Comparison of ENCODE assay signal across 19 cellular contexts in the genomic region with DNA sequence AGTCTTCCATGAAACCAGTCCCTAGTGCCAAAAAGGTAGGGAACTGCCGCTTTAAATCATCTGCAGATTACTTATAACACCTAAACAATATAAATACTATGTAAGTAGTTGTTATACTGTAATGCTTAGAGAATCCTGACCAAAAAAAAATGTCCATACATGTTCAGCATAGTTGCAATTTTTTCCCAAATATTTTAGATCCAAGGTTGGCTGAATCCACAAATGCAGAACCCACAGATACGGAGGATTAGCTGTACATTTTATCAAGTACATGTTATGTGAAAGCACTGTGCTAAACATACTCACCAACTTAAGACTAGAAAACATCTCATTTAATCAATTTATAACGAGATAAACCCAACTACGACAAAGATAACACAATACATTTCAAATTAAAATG. TPM values are rescaled to one million over a fixed set of nuclear protein-coding genes. Genes with fewer than 3 reads are reported as not detected.
A peak's percentile ranks its signal among the peaks of the same experiment; 100 is the strongest.
DNase-seq lines count a peak whose midpoint lies in the region; ATAC-seq and TF ChIP-seq lines count a peak whose summit lies in the region.
"Had no signal": no experiment of that assay in that cellular context is flagged by ENCODE, and none has a peak within 500 bp of the region (broad histone marks: within the 10 kb centered on the region; RNA-seq: fewer than 3 reads in every experiment).

No MANE protein-coding gene starts in this region.

- H3K4me3 Mint-ChIP-seq in CD4-positive, alpha-beta memory T cell: peak overlapping the region; percentile 5 to 77 (median 62)
- H3K4me3 Mint-ChIP-seq in central memory CD8-positive, alpha-beta T cell: peak overlapping the region; percentile 95
- H3K4me3 Mint-ChIP-seq in natural killer cell: peak overlapping the region; percentile 72
- H3K4me3 Mint-ChIP-seq: stimulated activated naive B cell treated with anti-CD40 and anti-IgM and Interleukin-4, amounts not matched to agents 10 μg/mL and 1 μg/mL and 100 μg/mL, for 72 hours had no signal

- no peak for ATAC-seq in central memory CD8-positive, alpha-beta T cell (replicated peaks; ENCODE audit: extremely low read depth, poor library complexity, severe bottlenecking)
- ATAC-seq in natural killer cell (no peak), omental fat pad (ENCODE audit: low FRiP score) (no peak)

- peaks cover 100% of the 10 kb centered on the region for H3K4me1 ChIP-seq in CD4-positive, alpha-beta memory T cell (ENCODE audit: insufficient read depth, low read length)
- peaks cover 65% of the 10 kb centered on the region for H3K4me1 ChIP-seq in Loucy (ENCODE audit: insufficient read depth, low read length, poor library complexity, severe bottlenecking)

- peaks cover 0 to 3% (median 0%) of the 10 kb centered on the region in 8 donors for H3K9me3 Mint-ChIP-seq in CD4-positive, alpha-beta memory T cell
- no peaks in the 10 kb centered on the region for H3K9me3 Mint-ChIP-seq in central memory CD8-positive, alpha-beta T cell
- H3K9me3 Mint-ChIP-seq in natural killer cell: no peaks in the 10 kb centered on the region
- H3K9me3 Mint-ChIP-seq: activated CD4-positive, alpha-beta T cell treated with anti-CD3 and anti-CD28 coated beads, Interleukin-2, amount 10 ng/mL, durations not matched to agents 24 days and 14 days; activated T-helper 2 cell treated with anti-CD3 and anti-CD28 coated beads, Interferon-gamma antibody, Interleukin-2, Interleukin-4, amounts not matched to agents 10 μg/mL and 5 μg/mL and 100 μg/mL, durations not matched to agents 14 hours and 24 hours and 36 hours; stimulated activated naive B cell treated with anti-CD40 and anti-IgM and Interleukin-4, amounts not matched to agents 10 μg/mL and 1 μg/mL and 100 μg/mL, for 72 hours had no signal

- H3K27ac Mint-ChIP-seq in CD4-positive, alpha-beta memory T cell: peak overlapping the region in 4 of 7 donors; percentile 35 to 72 (median 42)
- no peak overlapping the region for H3K27ac Mint-ChIP-seq in central memory CD8-positive, alpha-beta T cell (ENCODE audit: low read depth)
- peak overlapping the region; percentile 83 to 84 for H3K27ac Mint-ChIP-seq in natural killer cell
- H3K27ac Mint-ChIP-seq: activated CD4-positive, alpha-beta T cell treated with anti-CD3 and anti-CD28 coated beads, Interleukin-2, amount 10 ng/mL, durations not matched to agents 24 days and 14 days; activated T-helper 2 cell treated with anti-CD3 and anti-CD28 coated beads, Interferon-gamma antibody, Interleukin-2, Interleukin-4, amounts not matched to agents 10 μg/mL and 5 μg/mL and 100 μg/mL, durations not matched to agents 14 hours and 24 hours and 36 hours had no signal

- peaks cover 61 to 99% (median 80%) of the 10 kb centered on the region in 4 donors for H3K4me1 Mint-ChIP-seq in CD4-positive, alpha-beta memory T cell
- peaks cover 89% of the 10 kb centered on the region for H3K4me1 Mint-ChIP-seq in central memory CD8-positive, alpha-beta T cell
- peaks cover 87 to 91% of the 10 kb centered on the region in 2 donors for H3K4me1 Mint-ChIP-seq in natural killer cell

- H3K36me3 Mint-ChIP-seq in CD4-positive, alpha-beta memory T cell: peaks cover 3 to 27% of the 10 kb centered on the region in 2 donors
- H3K36me3 Mint-ChIP-seq in central memory CD8-positive, alpha-beta T cell (ENCODE audit: insufficient read depth): peaks cover 19% of the 10 kb centered on the region
- H3K36me3 Mint-ChIP-seq in natural killer cell: no peaks in the 10 kb centered on the region

- intact Hi-C loops in CD4-positive, alpha-beta memory T cell (cut with micrococcal nuclease): no loop called here
- intact Hi-C loops in natural killer cell (cut with micrococcal nuclease): no loop called here

- no peaks in the 10 kb centered on the region for H3K9me3 ChIP-seq in CD4-positive, alpha-beta memory T cell (ENCODE audit: control insufficient read depth in 1 of 2, low read length in 2 of 2)
- no peaks in the 10 kb centered on the region for H3K9me3 ChIP-seq in Loucy (ENCODE audit: insufficient read depth, low read depth, low read length)
- H3K9me3 ChIP-seq: colonic mucosa, SJCRH30 had no signal

- H3K27me3 ChIP-seq in CD4-positive, alpha-beta memory T cell (ENCODE audit: insufficient read depth, low read length): no peaks in the 10 kb centered on the region
- H3K27me3 ChIP-seq in Loucy (ENCODE audit: insufficient read depth, low read length, poor library complexity, severe bottlenecking): no peaks in the 10 kb centered on the region
- H3K27me3 ChIP-seq: colonic mucosa, SJCRH30 had no signal

- no peaks in the 10 kb centered on the region for H3K27me3 Mint-ChIP-seq in CD4-positive, alpha-beta memory T cell
- H3K27me3 Mint-ChIP-seq in central memory CD8-positive, alpha-beta T cell: no peaks in the 10 kb centered on the region
- no peaks in the 10 kb centered on the region for H3K27me3 Mint-ChIP-seq in natural killer cell (ENCODE audit: low read depth in 2 of 2)
- H3K27me3 Mint-ChIP-seq: activated CD4-positive, alpha-beta T cell treated with anti-CD3 and anti-CD28 coated beads, Interleukin-2, amount 10 ng/mL, durations not matched to agents 24 days and 14 days; stimulated activated naive B cell treated with anti-CD40 and anti-IgM and Interleukin-4, amounts not matched to agents 10 μg/mL and 1 μg/mL and 100 μg/mL, for 72 hours had no signal

- peak overlapping the region; percentile 53 for H3K9ac ChIP-seq in Loucy (ENCODE audit: low read depth, low read length, poor library complexity, severe bottlenecking)
- H3K9ac ChIP-seq: parathyroid adenoma had no signal

- H3K9me2 ChIP-seq in Loucy (replicated peaks; ENCODE audit: low read depth, low read length): no peaks in the 10 kb centered on the region

- DNase-seq in CD4-positive, alpha-beta memory T cell: no peak
- no peak for DNase-seq in central memory CD8-positive, alpha-beta T cell (ENCODE audit: low spot score in 2 of 2)
- DNase-seq in natural killer cell: no peak
- no peak for DNase-seq in omental fat pad (ENCODE audit: low spot score)
- no peak for DNase-seq in middle frontal gyrus (ENCODE audit: extremely low spot score, low spot score)
- no peak for DNase-seq in stimulated activated CD4-positive, alpha-beta T cell treated with anti-CD3 and anti-CD28 coated beads, Interleukin-12 subunit alpha, Interleukin-12 subunit beta, amount 100 ng/mL, for 4 hours
- DNase-seq in T-helper 9 cell: no peak
- DNase-seq: aorta; DMS79 treated with DMSO at 0.1 percent for 48 hours; head of caudate nucleus; kidney; NCI-H1105 treated with DMSO at 0.1 percent for 48 hours; SJCRH30; stimulated activated naive B cell treated with anti-CD40 and anti-IgM and Interleukin-4, amounts not matched to agents 10 μg/mL and 1 μg/mL and 100 μg/mL, for 72 hours had no signal

- TF ChIP-seq CTCF in Loucy (conservative IDR thresholded peaks at IDR 0.05; ENCODE audit: low read length) (no peak), natural killer cell (IDR thresholded peaks at IDR 0.05) (no peak), omental fat pad (IDR thresholded peaks at IDR 0.05) (no peak)

- H3K4me2 ChIP-seq in Loucy (ENCODE audit: low read depth, low read length, poor library complexity, severe bottlenecking): peak overlapping the region; percentile 99

- no peaks in the 10 kb centered on the region for H3F3A ChIP-seq in Loucy (ENCODE audit: low read depth)

- no peak overlapping the region for H3K27ac ChIP-seq in CD4-positive, alpha-beta memory T cell (ENCODE audit: low read depth, low read length)
- H3K27ac ChIP-seq: colonic mucosa, parathyroid adenoma, SJCRH30 had no signal

- POLR2A ChIA-PET in CD4-positive, alpha-beta memory T cell (lab: Charles Lee; ENCODE audit: partially characterized antibody): interaction anchor here (0.9 to 6.5 kb wide), 4 partner anchors 9 to 565 kb away, joined by 3 to 60 read pairs (median 6); a partner anchor contains a TSS

- CTCF ChIA-PET in CD4-positive, alpha-beta memory T cell (lab: Charles Lee; ENCODE audit: partially characterized antibody): interaction anchor here (1.0 to 1.5 kb wide), 2 partner anchors 9 to 11 kb away, joined by 3 to 4 read pairs; a partner anchor contains a TSS

- peaks cover 100% of the 10 kb centered on the region for H3K79me2 ChIP-seq in Loucy (ENCODE audit: insufficient read depth, low read length)

- H2AFZ ChIP-seq in Loucy (ENCODE audit: low read length): no peak overlapping the region
- H2AFZ ChIP-seq: parathyroid adenoma had no signal

- H3K4me3 ChIP-seq in CD4-positive, alpha-beta memory T cell (ENCODE audit: low read length in 2 of 2): no peak overlapping the region
- H3K4me3 ChIP-seq in Loucy (ENCODE audit: low read length, poor library complexity, severe bottlenecking): peak overlapping the region; percentile 86
- H3K4me3 ChIP-seq: colonic mucosa, SJCRH30 had no signal

- no peaks in the 10 kb centered on the region for H3K36me3 ChIP-seq in CD4-positive, alpha-beta memory T cell (ENCODE audit: insufficient read depth, low read length)
- H3K36me3 ChIP-seq in Loucy (ENCODE audit: insufficient read depth, low read length): peaks cover 6% of the 10 kb centered on the region; the same call in 1 of the 2 replicates
- H3K36me3 ChIP-seq: colonic mucosa had no signal

- peaks cover 98% of the 10 kb centered on the region for H4K20me1 ChIP-seq in Loucy (ENCODE audit: insufficient read depth, low read length, poor library complexity, severe bottlenecking)

RNA-seq across cellular contexts. Expression of a gene that starts 9.3 kb away (rescaled TPM):
- 100 to 1,000 TPM in 1 of 2 experiments, 10 to 100 TPM in 1; 98.6 to 103 TPM for total RNA-seq in CD4-positive, alpha-beta memory T cell
- 10 to 100 TPM; 36.3 to 41.1 TPM for polyA plus RNA-seq in CD4-positive, alpha-beta memory T cell
- total RNA-seq in natural killer cell: 100 to 1,000 TPM; 104 to 114 (median 110) TPM
- 10 to 100 TPM; 17.7 to 35.3 (median 30.0) TPM for total RNA-seq in omental fat pad
